In genomic region chr10:60465801-60466200, GRCh38 we compare ENCODE assay signal across 1 cellular context.
TF ChIP-seq lines count a peak whose summit lies in the region.

No MANE protein-coding gene starts in this region.

TF ChIP-seq in SK-N-SH, 30 proteins besides CTCF, POLR2A, EP300 and RAD21:
- TF ChIP-seq, protein P1, sequence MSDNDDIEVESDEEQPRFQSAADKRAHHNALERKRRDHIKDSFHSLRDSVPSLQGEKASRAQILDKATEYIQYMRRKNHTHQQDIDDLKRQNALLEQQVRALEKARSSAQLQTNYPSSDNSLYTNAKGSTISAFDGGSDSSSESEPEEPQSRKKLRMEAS (IDR thresholded peaks at IDR 0.05; ENCODE audit: low read depth): no peak
- TF ChIP-seq, protein P2, sequence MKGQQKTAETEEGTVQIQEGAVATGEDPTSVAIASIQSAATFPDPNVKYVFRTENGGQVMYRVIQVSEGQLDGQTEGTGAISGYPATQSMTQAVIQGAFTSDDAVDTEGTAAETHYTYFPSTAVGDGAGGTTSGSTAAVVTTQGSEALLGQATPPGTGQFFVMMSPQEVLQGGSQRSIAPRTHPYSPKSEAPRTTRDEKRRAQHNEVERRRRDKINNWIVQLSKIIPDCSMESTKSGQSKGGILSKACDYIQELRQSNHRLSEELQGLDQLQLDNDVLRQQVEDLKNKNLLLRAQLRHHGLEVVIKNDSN (IDR thresholded peaks at IDR 0.05; ENCODE audit: borderline replicate concordance, low read depth): no peak
- TF ChIP-seq GABPA (IDR thresholded peaks at IDR 0.05; ENCODE audit: low read depth): no peak
- TF ChIP-seq NFIC (IDR thresholded peaks at IDR 0.05; ENCODE audit: borderline replicate concordance): no peak
- TF ChIP-seq ELF1 (IDR thresholded peaks at IDR 0.05): no peak
- TF ChIP-seq FOXJ3 (CRISPR knock-in tag; IDR thresholded peaks at IDR 0.05): no peak
- TF ChIP-seq EZH2phosphoT487 (IDR thresholded peaks at IDR 0.05; ENCODE audit: borderline replicate concordance, low read depth): no peak
- TF ChIP-seq FOSL2 (IDR thresholded peaks at IDR 0.05; ENCODE audit: borderline replicate concordance, low read depth): no peak
- TF ChIP-seq GATA2 (CRISPR knock-in tag; IDR thresholded peaks at IDR 0.05): no peak
- no peak for TF ChIP-seq SIN3A (IDR thresholded peaks at IDR 0.05; ENCODE audit: borderline replicate concordance, low read depth, low read length)
- TF ChIP-seq TEAD4 (IDR thresholded peaks at IDR 0.05; ENCODE audit: borderline replicate concordance, insufficient read depth): no peak
- no peak for TF ChIP-seq IRF3 (IDR thresholded peaks at IDR 0.05; ENCODE audit: low read depth, low read length)
- no peak for TF ChIP-seq MEF2A (IDR thresholded peaks at IDR 0.05; ENCODE audit: borderline replicate concordance, low read depth)
- no peak for TF ChIP-seq RXRA (IDR thresholded peaks at IDR 0.05; ENCODE audit: borderline replicate concordance, low read depth)
- TF ChIP-seq FOXM1 (IDR thresholded peaks at IDR 0.05; ENCODE audit: low read depth): no peak
- TF ChIP-seq TCF12 (IDR thresholded peaks at IDR 0.05): no peak
- no peak for TF ChIP-seq USF2 (IDR thresholded peaks at IDR 0.05; ENCODE audit: borderline replicate concordance, low read depth, low read length)
- TF ChIP-seq CHD2 (IDR thresholded peaks at IDR 0.05; ENCODE audit: low read length, partially characterized antibody): no peak
